ENCODE assay signal across 7 cellular contexts in genomic region chr1:208132287-208132882, GRCh38.
DNase-seq lines count a peak whose midpoint lies in the region; ATAC-seq, FAIRE-seq and TF ChIP-seq lines count a peak whose summit lies in the region.

No MANE protein-coding gene starts in this region.

- peaks cover 1% of the 10 kb centered on the region for H3K9me3 ChIP-seq in iPS-18c (ENCODE audit: control insufficient read depth, insufficient read depth, low read length)

- FAIRE-seq in GM12892 (lab: Jason Lieb, UNC), result peak; percentile 89

- DNase-seq in GM12892 (ENCODE audit: insufficient read length), result peak; percentile 77
- DNase-seq in HFFc6, result peak; percentile 71
- DNase-seq in NB4 (ENCODE audit: low read depth), result peak; percentile 63
- DNase-seq in T-cell, result peak in 32 of 34 experiments; percentile 6 to 56 (median 28)
- DNase-seq in brain microvascular endothelial cell, result peak; percentile 43
- peak; percentile 30 to 50 for DNase-seq in stimulated activated CD4-positive, alpha-beta T cell treated with anti-CD3 and anti-CD28 coated beads, Interleukin-15, amount 100 ng/mL, for 48 hours (ENCODE audit: low read depth in 2 of 2)

- no peak overlapping the region for H3K27ac ChIP-seq in brain microvascular endothelial cell

- in situ Hi-C loops in brain microvascular endothelial cell (cut with HindIII; ENCODE audit: low pct_ligation_motif_present, low sequenced_read_pairs), result no loop called here

- H3K27ac Mint-ChIP-seq in HFFc6, result peak overlapping the region; percentile 55
- no peak overlapping the region for H3K27ac Mint-ChIP-seq in T-cell

- H3K4me3 Mint-ChIP-seq in HFFc6, result peak overlapping the region; percentile 42
- H3K4me3 Mint-ChIP-seq in T-cell, result peak overlapping the region in 1 of 3 donors; percentile 30

- TF ChIP-seq POLR2A in GM12892 (IDR thresholded peaks at IDR 0.05; ENCODE audit: low read depth, low read length), result no peak
- TF ChIP-seq POLR2A in NB4 (IDR thresholded peaks at IDR 0.05; ENCODE audit: extremely low read depth, insufficient read length), result no peak

- H3K9me3 Mint-ChIP-seq in HFFc6 (no peaks in the 10 kb centered on the region), T-cell (no peaks in the 10 kb centered on the region)

- H3K4me1 Mint-ChIP-seq in HFFc6 (ENCODE audit: low read depth), result peaks cover 47% of the 10 kb centered on the region
- peaks cover 7% of the 10 kb centered on the region in 3 donors for H3K4me1 Mint-ChIP-seq in T-cell

- POLR2A ChIA-PET in T-cell (lab: Charles Lee), result no interaction called here

- no peaks in the 10 kb centered on the region for H3K36me3 ChIP-seq in brain microvascular endothelial cell (replicated peaks)

- ATAC-seq in T-cell (replicated peaks in 1 of 4), result peak in 3 of 4 experiments; percentile 37 to 58 (median 57)

- H3K4me3 ChIP-seq in NB4 (ENCODE audit: low read depth, low read length) (no peak overlapping the region), brain microvascular endothelial cell (ENCODE audit: low read depth, low read length) (no peak overlapping the region), iPS-18c (ENCODE audit: insufficient read depth, low read depth, low read length) (peak overlapping the region; percentile 36; the same call in 1 of the 2 replicates)

- no peaks in the 10 kb centered on the region for H3K27me3 ChIP-seq in brain microvascular endothelial cell (replicated peaks)

- TF ChIP-seq CTCF in HFFc6 (IDR thresholded peaks at IDR 0.05) (peak; percentile 97), NB4 (IDR thresholded peaks at IDR 0.05; ENCODE audit: low read depth, low read length) (peak; percentile 77), brain microvascular endothelial cell (IDR thresholded peaks at IDR 0.05; ENCODE audit: low read depth, low read length, missing control alignments) (peak; percentile 95)

- H3K27me3 Mint-ChIP-seq in HFFc6 (ENCODE audit: insufficient read depth) (peaks cover 4% of the 10 kb centered on the region), T-cell (peaks cover 12% of the 10 kb centered on the region in 2 donors)

- peaks cover 6% of the 10 kb centered on the region; the same call in 1 of the 2 replicates for H3K36me3 Mint-ChIP-seq in HFFc6 (ENCODE audit: low read depth)
- no peaks in the 10 kb centered on the region for H3K36me3 Mint-ChIP-seq in T-cell

- CTCF ChIA-PET in T-cell (lab: Charles Lee), result interaction anchor here in 1 of 2 donors (1.7 kb wide), 1 partner anchor 113 kb away, joined by 5 read pairs; no protein-coding TSS in a partner anchor
